In genomic region chr5:139443766-139444473, GRCh38 we compare ENCODE assay signal across 1 cellular context.
TF ChIP-seq lines count a peak whose summit lies in the region.

No MANE protein-coding gene starts in this region.

TF ChIP-seq in WTC11, 78 proteins besides CTCF, POLR2A, EP300 and RAD21 (continued from another document):
- TF ChIP-seq AR (CRISPR knock-in tag; IDR thresholded peaks at IDR 0.05) = no peak
- TF ChIP-seq RORB (CRISPR knock-in tag; IDR thresholded peaks at IDR 0.05) = no peak
- TF ChIP-seq RELA (CRISPR knock-in tag; IDR thresholded peaks at IDR 0.05; ENCODE audit: borderline replicate concordance) = no peak
- TF ChIP-seq MAX (CRISPR knock-in tag; IDR thresholded peaks at IDR 0.05) = no peak
- TF ChIP-seq ETV6 (CRISPR knock-in tag; IDR thresholded peaks at IDR 0.05) = no peak
- no peak for TF ChIP-seq ZBTB21 (CRISPR knock-in tag; IDR thresholded peaks at IDR 0.05; ENCODE audit: borderline replicate concordance)
- TF ChIP-seq SP1 (CRISPR knock-in tag; conservative IDR thresholded peaks at IDR 0.05) = no peak
